Comparison of ENCODE assay signal across 1 cellular context in the genomic region with DNA sequence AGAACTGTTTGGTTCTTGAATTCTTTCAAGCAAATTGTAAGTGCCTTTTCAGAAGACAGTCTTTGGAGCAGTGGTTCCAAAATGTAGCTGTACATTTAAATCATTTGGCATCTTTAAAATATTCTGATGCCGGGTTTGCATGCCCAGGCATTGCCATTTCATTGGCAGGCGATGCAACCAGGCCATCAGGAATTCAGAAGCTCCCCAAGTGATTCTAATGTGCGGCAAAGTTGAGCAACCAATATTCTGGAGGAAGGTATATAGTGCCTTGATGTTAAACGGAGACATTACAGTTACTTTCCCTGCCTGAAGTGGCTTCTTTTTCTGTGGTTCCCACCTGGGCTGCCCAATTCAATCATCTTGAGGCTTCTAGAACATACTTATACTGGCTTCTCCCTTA.
TF ChIP-seq lines count a peak whose summit lies in the region.

No MANE protein-coding gene starts in this region.

TF ChIP-seq in liver, 16 proteins besides CTCF, POLR2A, EP300 and RAD21 (continued from another document):
- TF ChIP-seq, protein P1, sequence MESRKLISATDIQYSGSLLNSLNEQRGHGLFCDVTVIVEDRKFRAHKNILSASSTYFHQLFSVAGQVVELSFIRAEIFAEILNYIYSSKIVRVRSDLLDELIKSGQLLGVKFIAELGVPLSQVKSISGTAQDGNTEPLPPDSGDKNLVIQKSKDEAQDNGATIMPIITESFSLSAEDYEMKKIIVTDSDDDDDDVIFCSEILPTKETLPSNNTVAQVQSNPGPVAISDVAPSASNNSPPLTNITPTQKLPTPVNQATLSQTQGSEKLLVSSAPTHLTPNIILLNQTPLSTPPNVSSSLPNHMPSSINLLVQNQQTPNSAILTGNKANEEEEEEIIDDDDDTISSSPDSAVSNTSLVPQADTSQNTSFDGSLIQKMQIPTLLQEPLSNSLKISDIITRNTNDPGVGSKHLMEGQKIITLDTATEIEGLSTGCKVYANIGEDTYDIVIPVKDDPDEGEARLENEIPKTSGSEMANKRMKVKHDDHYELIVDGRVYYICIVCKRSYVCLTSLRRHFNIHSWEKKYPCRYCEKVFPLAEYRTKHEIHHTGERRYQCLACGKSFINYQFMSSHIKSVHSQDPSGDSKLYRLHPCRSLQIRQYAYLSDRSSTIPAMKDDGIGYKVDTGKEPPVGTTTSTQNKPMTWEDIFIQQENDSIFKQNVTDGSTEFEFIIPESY (IDR thresholded peaks at IDR 0.05), result no peak
